In genomic region chr13:34294483-34295129, GRCh38 we compare ENCODE assay signal across 17 cellular contexts.
DNase-seq lines count a peak whose midpoint lies in the region; ATAC-seq, FAIRE-seq and TF ChIP-seq lines count a peak whose summit lies in the region.
"Had no signal": no experiment of that assay in that cellular context is flagged by ENCODE, and none has a peak within 500 bp of the region (broad histone marks: within the 10 kb centered on the region; RNA-seq: fewer than 3 reads in every experiment).

No MANE protein-coding gene starts in this region.

- no peaks in the 10 kb centered on the region for H3K36me3 ChIP-seq in tibial artery
- H3K36me3 ChIP-seq: Peyer's patch, stomach had no signal

- H3K4me1 ChIP-seq in tibial artery, result no peaks in the 10 kb centered on the region
- H3K4me1 ChIP-seq: parathyroid adenoma, Peyer's patch had no signal

- H3K27me3 ChIP-seq in tibial artery, result no peaks in the 10 kb centered on the region
- H3K27me3 ChIP-seq: dorsolateral prefrontal cortex, Peyer's patch, stomach had no signal

- intact Hi-C loops in tibial artery (cut with DNase I; ENCODE audit: low total_unique reads), result loop anchor here (1.0 kb wide), 1 partner anchor 12 kb away; no protein-coding TSS in a partner anchor

- H3K9me3 ChIP-seq in tibial artery, result no peaks in the 10 kb centered on the region
- H3K9me3 ChIP-seq: Peyer's patch, stomach had no signal

- TF ChIP-seq CTCF in choroid plexus epithelial cell (conservative IDR thresholded peaks at IDR 0.05; ENCODE audit: low read depth, low read length) (no peak), tibial artery (IDR thresholded peaks at IDR 0.05) (no peak)

- ATAC-seq in HG03025 (IDR thresholded peaks at IDR 0.05; ENCODE audit: low FRiP score, unreplicated experiment), result no peak

- DNase-seq in AG20443 (ENCODE audit: low spot score) (peak; percentile 36), LHCN-M2 (ENCODE audit: low read depth) (peak; percentile 47), choroid plexus epithelial cell (ENCODE audit: low read depth) (peak; percentile 35), medulla oblongata (ENCODE audit: extremely low spot score) (peak; percentile 35), tibial artery (no peak), NK-92 (lab: John Stamatoyannopoulos, UW; ENCODE audit: unreplicated experiment) (no peak), GM19239 (ENCODE audit: insufficient read length, low spot score) (no peak)
- DNase-seq: activated naive CD4-positive, alpha-beta T cell treated with anti-CD3 and anti-CD28 coated beads, Interleukin-2, amount 50 U/mL, for 16 hours; dorsolateral prefrontal cortex; NCI-H187; Peyer's patch; stimulated activated CD4-positive, alpha-beta T cell treated with anti-CD3 and anti-CD28 coated beads, Interleukin-4, amount 100 ng/mL, for 24 hours; stomach had no signal

- no peak for FAIRE-seq in GM19239 (lab: Jason Lieb, UNC)
- FAIRE-seq: HTR-8/SVneo had no signal

- H3K27ac ChIP-seq in tibial artery, result no peak overlapping the region
- H3K27ac ChIP-seq: dorsolateral prefrontal cortex, parathyroid adenoma, Peyer's patch, stomach had no signal

- H3K4me3 ChIP-seq in choroid plexus epithelial cell (ENCODE audit: low read depth, low read length) (no peak overlapping the region), tibial artery (peak overlapping the region in 1 of 2 donors; percentile 12)
- H3K4me3 ChIP-seq: lung, Peyer's patch, stomach had no signal

Comparison
In these comparisons a context has a peak if more than half of its experiments do, and no peak if none do; other contexts are left out.
1. DNase-seq: peak in AG20443 (single experiment), LHCN-M2 (single experiment), choroid plexus epithelial cell (single experiment) and medulla oblongata (single experiment); none in tibial artery (0 of 2), NK-92 (single experiment) and GM19239 (single experiment).